In the genomic region with DNA sequence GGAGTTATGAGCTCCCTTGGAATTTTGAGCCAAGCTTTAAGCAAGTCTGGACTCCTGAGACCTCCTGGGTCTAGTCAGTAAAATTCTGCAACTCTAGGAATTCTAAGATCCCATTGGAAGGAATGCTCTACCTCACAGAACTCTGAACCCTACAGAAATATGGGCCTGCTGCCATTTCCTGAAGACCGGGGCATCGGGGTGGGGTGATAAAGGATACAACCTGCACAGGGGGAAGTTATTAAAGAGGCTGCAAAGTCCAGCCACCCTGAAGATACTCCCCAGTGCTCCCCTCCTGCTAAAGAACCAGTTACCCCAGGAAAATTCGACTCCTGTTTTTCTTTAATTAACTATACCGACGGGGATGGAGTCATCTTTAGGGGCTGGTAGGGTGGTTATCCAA, we compare ENCODE assay signal across 6 cellular contexts. TPM values are rescaled to one million over a fixed set of nuclear protein-coding genes. Genes with fewer than 3 reads are reported as not detected.
A peak's percentile ranks its signal among the peaks of the same experiment; 100 is the strongest.
DNase-seq lines count a peak whose midpoint lies in the region; ATAC-seq, FAIRE-seq and TF ChIP-seq lines count a peak whose summit lies in the region.

No MANE protein-coding gene starts in this region.

- no peaks in the 10 kb centered on the region for H3K27me3 ChIP-seq in heart left ventricle
- no peaks in the 10 kb centered on the region for H3K27me3 ChIP-seq in keratinocyte (ENCODE audit: control insufficient read depth, extremely low read depth, insufficient read depth, low read length)

- intact Hi-C loops in heart left ventricle (cut with DNase I) (loop anchor here in 5 of 10 donors (5.0 to 10.0 kb wide), 5 partner anchors 84 to 162 kb away; partner anchors contain the start of genes BLOC1S3 (in 3 of the 5), TRAPPC6A (in 3 of the 5), EXOC3L2 (in 1 of the 5) and MARK4 (in 1 of the 5)), cardiac septum (cut with DNase I) (loop anchor here (2.0 to 5.0 kb wide), 2 partner anchors 87 to 158 kb away; partner anchors contain the start of genes BLOC1S3 and TRAPPC6A)

- TF ChIP-seq POLR2A in heart left ventricle (IDR thresholded peaks at IDR 0.05): no peak

- H3K79me2 ChIP-seq in keratinocyte (ENCODE audit: control insufficient read depth, insufficient read depth, low read length): peaks cover 38% of the 10 kb centered on the region

- H3K9ac ChIP-seq in keratinocyte (ENCODE audit: control insufficient read depth, extremely low read depth, insufficient read depth, low read length): peak overlapping the region; percentile 91

- H3K4me1 ChIP-seq in heart left ventricle (peaks cover 10 to 42% (median 29%) of the 10 kb centered on the region in 12 donors), keratinocyte (ENCODE audit: control insufficient read depth, extremely low read depth, insufficient read depth, low read length) (peaks cover 25% of the 10 kb centered on the region), urinary bladder (ENCODE audit: insufficient read depth) (no peaks in the 10 kb centered on the region)

- DNase-seq in heart left ventricle (no peak), cardiac septum (ENCODE audit: low spot score) (no peak), keratinocyte (ENCODE audit: low read depth, low spot score) (no peak), HUDEP-2 (lab: John Stamatoyannopoulos, UW; ENCODE audit: unreplicated experiment in 76 of 76) (no peak), T1000 (lab: John Stamatoyannopoulos, UW) (no peak)

- H3K4me3 ChIP-seq in heart left ventricle (peak overlapping the region in 9 of 12 donors; percentile 65 to 99 (median 97)), keratinocyte (ENCODE audit: control insufficient read depth in 2 of 3, extremely low read depth in 1 of 3, insufficient read depth in 2 of 3, low read depth in 1 of 3, low read length in 3 of 3) (peak overlapping the region in 1 of 3 experiments; percentile 96), urinary bladder (ENCODE audit: low read depth, low read length) (peak overlapping the region; percentile 33)

- TF ChIP-seq CTCF in heart left ventricle (IDR thresholded peaks at IDR 0.05): no peak
- no peak for TF ChIP-seq CTCF in keratinocyte (optimal IDR thresholded peaks at IDR 0.05 in 1 of 3, IDR thresholded peaks at IDR 0.05 in 1 of 3, conservative IDR thresholded peaks at IDR 0.05 in 1 of 3; ENCODE audit: extremely low read depth in 1 of 3, insufficient read depth in 2 of 3, low read length in 3 of 3)

- 43 to 52% (median 47%) methylated on average over 5 of the region's 5 CpGs for WGBS in heart left ventricle, 4 donors
- WGBS in urinary bladder: 48% methylated on average over 5 of the region's 5 CpGs

- H2AFZ ChIP-seq in keratinocyte (ENCODE audit: control insufficient read depth, low read length): no peak overlapping the region

- H3K9me1 ChIP-seq in keratinocyte (ENCODE audit: control insufficient read depth, extremely low read depth, insufficient read depth, low read length): peaks cover 2% of the 10 kb centered on the region

- peak overlapping the region; percentile 97 for H3K4me2 ChIP-seq in keratinocyte (ENCODE audit: control insufficient read depth, extremely low read depth, insufficient read depth, low read depth, low read length)

- H3K27ac ChIP-seq in heart left ventricle: peak overlapping the region in 6 of 12 donors; percentile 25 to 95 (median 70)
- no peak overlapping the region for H3K27ac ChIP-seq in keratinocyte (ENCODE audit: control insufficient read depth, insufficient read depth, low read length)
- no peak overlapping the region for H3K27ac ChIP-seq in urinary bladder (ENCODE audit: low read depth)

- ATAC-seq in heart left ventricle: no peak

- no peak for FAIRE-seq in keratinocyte (lab: Jason Lieb, UNC)

- H3K9me3 ChIP-seq in heart left ventricle (no peaks in the 10 kb centered on the region), keratinocyte (ENCODE audit: control insufficient read depth, low read depth, low read length) (no peaks in the 10 kb centered on the region)

- peaks cover 0 to 24% (median 13%) of the 10 kb centered on the region in 9 donors for H3K36me3 ChIP-seq in heart left ventricle
- H3K36me3 ChIP-seq in keratinocyte (ENCODE audit: control insufficient read depth in 2 of 2, extremely low read depth in 1 of 2, insufficient read depth in 2 of 2, low read length in 2 of 2): peaks cover 8 to 11% of the 10 kb centered on the region in 2 experiments
- H3K36me3 ChIP-seq in urinary bladder (ENCODE audit: insufficient read depth): no peaks in the 10 kb centered on the region

- no peaks in the 10 kb centered on the region for H4K20me1 ChIP-seq in keratinocyte (ENCODE audit: control insufficient read depth, extremely low read depth, insufficient read depth, low read length)

- dilution Hi-C loops in keratinocyte (cut with MboI; ENCODE audit: extremely low pct_ligation_motif_present, low sequenced_read_pairs): no loop called here

RNA-seq across cellular contexts. Expression of gene PPP1R37, which starts 2.4 kb away (rescaled TPM):
- total RNA-seq in heart left ventricle: 10 to 100 TPM; 16.0 to 33.7 (median 17.1) TPM
- polyA plus RNA-seq in heart left ventricle: 10 to 100 TPM; 24.0 to 27.9 TPM
- total RNA-seq in cardiac septum: 18.6 TPM
- 8.6 to 15.2 TPM (median 10.2 TPM) in 3 replicates for polyA plus RNA-seq in keratinocyte
- polyA plus RNA-seq in keratinocyte (2011; ENCODE audit: low read depth): 24.7 TPM
- polyA plus RNA-seq in keratinocyte (2011; cell fraction: cytosol; rRNA removed): 5.7 and 15.6 TPM in 2 replicates
- polyA plus RNA-seq in keratinocyte (2011; cell fraction: nucleus; rRNA removed): 13.8 and 16.9 TPM in 2 replicates
- 12.6 and 19.5 TPM in 2 replicates for polyA plus RNA-seq in keratinocyte (2012; ENCODE audit: low replicate concordance)
- polyA minus RNA-seq in keratinocyte: 8.6 to 15.6 TPM (median 11.1 TPM) in 3 replicates
- polyA minus RNA-seq in keratinocyte (2011; cell fraction: cytosol; rRNA and poly(A)+ RNA removed): 22.6 TPM
- 8.8 and 8.9 TPM in 2 replicates for polyA minus RNA-seq in keratinocyte (2011; cell fraction: nucleus; rRNA and poly(A)+ RNA removed)
- total RNA-seq in urinary bladder: 16.8 TPM
- polyA plus RNA-seq in urinary bladder: 31.6 TPM

RNA-seq across cellular contexts. Expression of gene GEMIN7, which starts 11.5 kb away (rescaled TPM):
- total RNA-seq in heart left ventricle (10 to 100 TPM; 11.4 to 22.0 (median 17.0) TPM), cardiac septum (10.7 TPM), urinary bladder (10.4 TPM)
- polyA plus RNA-seq in heart left ventricle (10 to 100 TPM; 25.0 to 40.8 TPM), keratinocyte (23.1 to 30.1 TPM (median 23.7 TPM) in 3 replicates), urinary bladder (23.6 TPM)
- polyA plus RNA-seq in keratinocyte (2011; ENCODE audit: low read depth): 11.2 TPM
- polyA plus RNA-seq in keratinocyte (2011; cell fraction: cytosol; rRNA removed): 23.8 and 38.6 TPM in 2 replicates
- polyA plus RNA-seq in keratinocyte (2011; cell fraction: nucleus; rRNA removed): 29.1 and 34.3 TPM in 2 replicates
- 22.1 and 31.8 TPM in 2 replicates for polyA plus RNA-seq in keratinocyte (2012; ENCODE audit: low replicate concordance)
- polyA minus RNA-seq in keratinocyte: 8.8 to 9.3 TPM (median 9.3 TPM) in 3 replicates
- 33.4 TPM for polyA minus RNA-seq in keratinocyte (2011; cell fraction: cytosol; rRNA and poly(A)+ RNA removed)
- 7.9 and 8.5 TPM in 2 replicates for polyA minus RNA-seq in keratinocyte (2011; cell fraction: nucleus; rRNA and poly(A)+ RNA removed)

RNA-seq across cellular contexts. Expression of gene ZNF296, which starts 14.3 kb away (rescaled TPM):
- 1 to 10 TPM in 1 of 9 donors, under 1 TPM in 6, not detected in 2; 0.16 to 1.2 (median 0.36) TPM for total RNA-seq in heart left ventricle
- under 1 TPM; 0.19 to 0.46 TPM for polyA plus RNA-seq in heart left ventricle
- 0.13 TPM for total RNA-seq in cardiac septum
- polyA plus RNA-seq in keratinocyte: 0.13 to 1.6 TPM (median 0.25 TPM) in 3 replicates
- polyA plus RNA-seq in keratinocyte (2011; ENCODE audit: low read depth): 0.92 TPM
- polyA plus RNA-seq in keratinocyte (2011; cell fraction: cytosol; rRNA removed): 0.33 and 0.70 TPM in 2 replicates
- 0.76 and 1.2 TPM in 2 replicates for polyA plus RNA-seq in keratinocyte (2011; cell fraction: nucleus; rRNA removed)
- 1.5 and 4.8 TPM in 2 replicates for polyA plus RNA-seq in keratinocyte (2012; ENCODE audit: low replicate concordance)
- 0.22 to 1.9 TPM (median 0.63 TPM) in 3 replicates for polyA minus RNA-seq in keratinocyte
- polyA minus RNA-seq in keratinocyte (2011; cell fraction: cytosol; rRNA and poly(A)+ RNA removed): 3.5 TPM
- polyA minus RNA-seq in keratinocyte (2011; cell fraction: nucleus; rRNA and poly(A)+ RNA removed): 0.93 and 1.3 TPM in 2 replicates
- total RNA-seq in urinary bladder: 0.42 TPM
- 0.65 TPM for polyA plus RNA-seq in urinary bladder

RNA-seq across cellular contexts. Expression of gene CLASRP, which starts 51.8 kb away (rescaled TPM):
- total RNA-seq in heart left ventricle (10 to 100 TPM; 26.0 to 68.2 (median 32.4) TPM), cardiac septum (45.6 TPM), urinary bladder (11.2 TPM)
- polyA plus RNA-seq in heart left ventricle (10 to 100 TPM; 25.8 to 47.5 TPM), keratinocyte (15.7 to 21.4 TPM (median 19.7 TPM) in 3 replicates), urinary bladder (45.6 TPM)
- 47.9 TPM for polyA plus RNA-seq in keratinocyte (2011; ENCODE audit: low read depth)
- 4.4 and 7.1 TPM in 2 replicates for polyA plus RNA-seq in keratinocyte (2011; cell fraction: cytosol; rRNA removed)
- polyA plus RNA-seq in keratinocyte (2011; cell fraction: nucleus; rRNA removed): 61.4 and 64.9 TPM in 2 replicates
- 32.0 and 49.1 TPM in 2 replicates for polyA plus RNA-seq in keratinocyte (2012; ENCODE audit: low replicate concordance)
- polyA minus RNA-seq in keratinocyte: 8.5 to 25.1 TPM (median 22.6 TPM) in 3 replicates
- 5.4 TPM for polyA minus RNA-seq in keratinocyte (2011; cell fraction: cytosol; rRNA and poly(A)+ RNA removed)
- 10.3 and 14.9 TPM in 2 replicates for polyA minus RNA-seq in keratinocyte (2011; cell fraction: nucleus; rRNA and poly(A)+ RNA removed)
